ENCODE assay signal across 19 cellular contexts in genomic region chr20:19115581-19115980, GRCh38.
DNase-seq lines count a peak whose midpoint lies in the region; ATAC-seq and TF ChIP-seq lines count a peak whose summit lies in the region.
"Had no signal": no experiment of that assay in that cellular context is flagged by ENCODE, and none has a peak within 500 bp of the region (broad histone marks: within the 10 kb centered on the region; RNA-seq: fewer than 3 reads in every experiment).

No MANE protein-coding gene starts in this region.

- H3F3A ChIP-seq in GM23338 (replicated peaks; ENCODE audit: low read depth), result no peaks in the 10 kb centered on the region

- no peaks in the 10 kb centered on the region for H3K36me3 Mint-ChIP-seq in GM23338 (ENCODE audit: low read depth)
- H3K36me3 Mint-ChIP-seq in osteocyte (ENCODE audit: unreplicated experiment), result no peaks in the 10 kb centered on the region
- H3K36me3 Mint-ChIP-seq in activated T-helper 2 cell treated with anti-CD3 and anti-CD28 coated beads, Interferon-gamma antibody, Interleukin-2, Interleukin-4, amounts not matched to agents 10 μg/mL and 5 μg/mL and 100 μg/mL, durations not matched to agents 14 hours and 24 hours and 36 hours (ENCODE audit: low read depth), result no peaks in the 10 kb centered on the region
- H3K36me3 Mint-ChIP-seq: CD4-positive, CD25-positive, alpha-beta regulatory T cell; CD8-positive, alpha-beta memory T cell had no signal

- H4K20me1 ChIP-seq in GM23338 (replicated peaks; ENCODE audit: insufficient read depth), result no peaks in the 10 kb centered on the region

- H3K36me3 ChIP-seq in GM23338 (ENCODE audit: insufficient read depth) (no peaks in the 10 kb centered on the region), HEK293 (ENCODE audit: control insufficient read depth in 2 of 2, insufficient read depth in 1 of 2, low read length in 2 of 2) (no peaks in the 10 kb centered on the region), esophagus muscularis mucosa (no peaks in the 10 kb centered on the region)
- H3K36me3 ChIP-seq: BE2C had no signal

- 0 out of 2 replicates have a peak overlapping the region, but pooled peaks have one; percentile 59 for H2AFZ ChIP-seq in GM23338

- H3K4me1 Mint-ChIP-seq in GM23338 (no peaks in the 10 kb centered on the region), osteocyte (ENCODE audit: unreplicated experiment) (no peaks in the 10 kb centered on the region)
- no peaks in the 10 kb centered on the region for H3K4me1 Mint-ChIP-seq in activated T-helper 2 cell treated with anti-CD3 and anti-CD28 coated beads, Interferon-gamma antibody, Interleukin-2, Interleukin-4, amounts not matched to agents 10 μg/mL and 5 μg/mL and 100 μg/mL, durations not matched to agents 14 hours and 24 hours and 36 hours (ENCODE audit: low read depth)
- H3K4me1 Mint-ChIP-seq: CD4-positive, CD25-positive, alpha-beta regulatory T cell; CD8-positive, alpha-beta memory T cell; H9 had no signal

- no peak for ATAC-seq in GM23338
- ATAC-seq: GM12878, HepG2 had no signal

- H3K27ac ChIP-seq in GM23338 (ENCODE audit: low read depth) (no peak overlapping the region), HEK293 (ENCODE audit: extremely low read depth, low read depth, low read length) (no peak overlapping the region), esophagus muscularis mucosa (replicated peaks in 1 of 4) (no peak overlapping the region)

- H3K27ac Mint-ChIP-seq in GM23338 (no peak overlapping the region), osteocyte (ENCODE audit: unreplicated experiment) (no peak overlapping the region)
- no peak overlapping the region for H3K27ac Mint-ChIP-seq in activated T-helper 2 cell treated with anti-CD3 and anti-CD28 coated beads, Interferon-gamma antibody, Interleukin-2, Interleukin-4, amounts not matched to agents 10 μg/mL and 5 μg/mL and 100 μg/mL, durations not matched to agents 14 hours and 24 hours and 36 hours
- H3K27ac Mint-ChIP-seq: CD4-positive, CD25-positive, alpha-beta regulatory T cell; CD8-positive, alpha-beta memory T cell; H9 had no signal

- H3K27me3 ChIP-seq in GM23338 (ENCODE audit: insufficient read depth) (no peaks in the 10 kb centered on the region), esophagus muscularis mucosa (no peaks in the 10 kb centered on the region)
- H3K27me3 ChIP-seq: BE2C had no signal

- TF ChIP-seq CTCF in GM23338 (conservative IDR thresholded peaks at IDR 0.05; ENCODE audit: low read depth in 2 of 2) (no peak), HEK293 (tag by site-specific recombination; IDR thresholded peaks at IDR 0.05) (no peak), esophagus muscularis mucosa (IDR thresholded peaks at IDR 0.05) (no peak), osteocyte (IDR thresholded peaks at IDR 0.05) (no peak)

- no peak overlapping the region for H3K4me3 Mint-ChIP-seq in GM23338
- H3K4me3 Mint-ChIP-seq in osteocyte (ENCODE audit: unreplicated experiment), result no peak overlapping the region
- H3K4me3 Mint-ChIP-seq in activated T-helper 2 cell treated with anti-CD3 and anti-CD28 coated beads, Interferon-gamma antibody, Interleukin-2, Interleukin-4, amounts not matched to agents 10 μg/mL and 5 μg/mL and 100 μg/mL, durations not matched to agents 14 hours and 24 hours and 36 hours (ENCODE audit: low read depth), result no peak overlapping the region
- H3K4me3 Mint-ChIP-seq: CD4-positive, CD25-positive, alpha-beta regulatory T cell; CD8-positive, alpha-beta memory T cell; H9 had no signal

- no peak overlapping the region for H3K4me3 ChIP-seq in GM23338
- no peak overlapping the region for H3K4me3 ChIP-seq in HEK293 (ENCODE audit: low read depth, low read length)
- no peak overlapping the region for H3K4me3 ChIP-seq in esophagus muscularis mucosa
- H3K4me3 ChIP-seq: GM12878 had no signal

- intact Hi-C loops in esophagus muscularis mucosa (cut with DNase I), result no loop called here
- intact Hi-C loops in activated T-helper 2 cell treated with anti-CD3 and anti-CD28 coated beads, Interferon-gamma antibody, Interleukin-2, Interleukin-4, amounts not matched to agents 10 μg/mL and 5 μg/mL and 100 μg/mL, durations not matched to agents 14 hours and 24 hours and 36 hours (cut with micrococcal nuclease), result no loop called here

- peaks cover 3% of the 10 kb centered on the region for H3K27me3 Mint-ChIP-seq in GM23338 (ENCODE audit: insufficient read depth, low read depth, poor library complexity)
- H3K27me3 Mint-ChIP-seq in osteocyte (ENCODE audit: unreplicated experiment), result no peaks in the 10 kb centered on the region
- H3K27me3 Mint-ChIP-seq in activated T-helper 2 cell treated with anti-CD3 and anti-CD28 coated beads, Interferon-gamma antibody, Interleukin-2, Interleukin-4, amounts not matched to agents 10 μg/mL and 5 μg/mL and 100 μg/mL, durations not matched to agents 14 hours and 24 hours and 36 hours (ENCODE audit: low read depth), result no peaks in the 10 kb centered on the region
- H3K27me3 Mint-ChIP-seq: CD4-positive, CD25-positive, alpha-beta regulatory T cell; CD8-positive, alpha-beta memory T cell had no signal

- H3K79me2 ChIP-seq in GM23338 (replicated peaks; ENCODE audit: insufficient read depth), result no peaks in the 10 kb centered on the region

- no peak for TF ChIP-seq EP300 in esophagus muscularis mucosa (IDR thresholded peaks at IDR 0.05)

- TF ChIP-seq POLR2A in esophagus muscularis mucosa (IDR thresholded peaks at IDR 0.05; ENCODE audit: low read depth), result no peak

- CTCF ChIA-PET in HEK293 (lab: Yijun Ruan, JAX), result interaction anchor here (0.7 to 1.5 kb wide), 2 partner anchors 43 to 80 kb away, joined by 3 to 5 read pairs; no protein-coding TSS in a partner anchor

- H3K9me3 Mint-ChIP-seq in GM23338 (no peaks in the 10 kb centered on the region; the same call in 1 of the 3 replicates), osteocyte (ENCODE audit: unreplicated experiment) (peaks cover 11% of the 10 kb centered on the region)
- no peaks in the 10 kb centered on the region for H3K9me3 Mint-ChIP-seq in activated T-helper 2 cell treated with anti-CD3 and anti-CD28 coated beads, Interferon-gamma antibody, Interleukin-2, Interleukin-4, amounts not matched to agents 10 μg/mL and 5 μg/mL and 100 μg/mL, durations not matched to agents 14 hours and 24 hours and 36 hours
- H3K9me3 Mint-ChIP-seq: CD8-positive, alpha-beta memory T cell; H9 had no signal

- H3K9me3 ChIP-seq in HEK293 (ENCODE audit: control insufficient read depth, insufficient read depth, low read depth, low read length), result no peaks in the 10 kb centered on the region
- no peaks in the 10 kb centered on the region for H3K9me3 ChIP-seq in esophagus muscularis mucosa
- H3K9me3 ChIP-seq: BE2C had no signal

- no peak overlapping the region for H3K4me2 ChIP-seq in GM23338

- H3K9me2 ChIP-seq in GM23338 (ENCODE audit: insufficient read depth), result peaks cover 9% of the 10 kb centered on the region; the same call in 1 of the 2 replicates

- DNase-seq in GM23338 (ENCODE audit: low spot score) (no peak), esophagus muscularis mucosa (ENCODE audit: extremely low spot score) (peak; percentile 53), osteocyte (ENCODE audit: extremely low spot score, unreplicated experiment) (peak; percentile 8), NCI-H1092 treated with DMSO at 0.1 percent for 48 hours (lab: John Stamatoyannopoulos, UW) (no peak)
- DNase-seq in activated T-helper 2 cell treated with anti-CD3 and anti-CD28 coated beads, Interferon-gamma antibody, Interleukin-2, Interleukin-4, amounts not matched to agents 10 μg/mL and 5 μg/mL and 100 μg/mL, durations not matched to agents 14 hours and 24 hours and 36 hours (ENCODE audit: low spot score), result no peak
- DNase-seq: ACHN; BE2C; C1 segment of cervical spinal cord; CD4-positive, CD25-positive, alpha-beta regulatory T cell; CD8-positive, alpha-beta memory T cell; COR-L47; DMS 273 treated with DMSO at 0.1 percent for 48 hours; DMS53; DND-41; EL; H9 had no signal

- 98% methylated on average over 6 of the region's 6 CpGs for WGBS in esophagus muscularis mucosa

- H3K4me1 ChIP-seq in GM23338 (ENCODE audit: insufficient read depth) (no peaks in the 10 kb centered on the region), HEK293 (ENCODE audit: control insufficient read depth, insufficient read depth, low read length) (0 out of 2 replicates have a peak, but pooled peaks cover 3% of the 10 kb centered on the region), esophagus muscularis mucosa (peaks cover 0 to 2% (median 0%) of the 10 kb centered on the region in 4 donors)
- H3K4me1 ChIP-seq: BE2C had no signal

- POLR2A ChIA-PET in HEK293 (lab: Yijun Ruan, JAX), result no interaction called here

TF ChIP-seq in GM23338, 12 proteins besides CTCF, POLR2A, EP300 and RAD21 (continues in another document):
- TF ChIP-seq EZH2phosphoT487 (IDR thresholded peaks at IDR 0.05; ENCODE audit: unreplicated experiment) (no peak), ZNF331 (CRISPR knock-in tag; IDR thresholded peaks at IDR 0.05; ENCODE audit: low read depth) (no peak), STAT1 (IDR thresholded peaks at IDR 0.05; ENCODE audit: unreplicated experiment) (no peak), NANOG (IDR thresholded peaks at IDR 0.05; ENCODE audit: borderline replicate concordance) (no peak)

TF ChIP-seq in HEK293, 187 proteins besides CTCF, POLR2A, EP300 and RAD21:
- peak; percentile 13; the same call in 1 of the 2 replicates for TF ChIP-seq ZFP3 (tag by site-specific recombination; IDR thresholded peaks at IDR 0.05; ENCODE audit: low read depth)
- TF ChIP-seq SCRT2 (tag by site-specific recombination; IDR thresholded peaks at IDR 0.05), result 0 out of 2 replicates have a peak, but pooled peaks have one; percentile 25
- no peak for TF ChIP-seq PRDM6 (tag by site-specific recombination; IDR thresholded peaks at IDR 0.05)
- TF ChIP-seq ZNF529 (tag by site-specific recombination; IDR thresholded peaks at IDR 0.05; ENCODE audit: insufficient replicate concordance), result no peak
- no peak for TF ChIP-seq ZNF530 (tag by site-specific recombination; IDR thresholded peaks at IDR 0.05; ENCODE audit: low read depth)

Comparison
In these comparisons a context has a peak if more than half of its experiments do, and no peak if none do; other contexts are left out.
1. DNase-seq: peak in esophagus muscularis mucosa (single experiment) and osteocyte (single experiment); none in GM23338 (single experiment), activated T-helper 2 cell treated with anti-CD3 and anti-CD28 coated beads, Interferon-gamma antibody, Interleukin-2, Interleukin-4, amounts not matched to agents 10 μg/mL and 5 μg/mL and 100 μg/mL, durations not matched to agents 14 hours and 24 hours and 36 hours (single experiment) and NCI-H1092 treated with DMSO at 0.1 percent for 48 hours (single experiment).